In genomic region chr9:98222885-98223640, GRCh38 we compare ENCODE assay signal across 1 cellular context.
A peak's percentile ranks its signal among the peaks of the same experiment; 100 is the strongest.
TF ChIP-seq lines count a peak whose summit lies in the region.

No MANE protein-coding gene starts in this region.

TF ChIP-seq in HEK293, 187 proteins besides CTCF, POLR2A, EP300 and RAD21 (continued from another document):
- peak; percentile 28; the same call in 1 of the 2 replicates for TF ChIP-seq PRDM10 (tag by site-specific recombination; IDR thresholded peaks at IDR 0.05)
- TF ChIP-seq TSHZ1 (tag by site-specific recombination; IDR thresholded peaks at IDR 0.05; ENCODE audit: borderline replicate concordance) = no peak
- no peak for TF ChIP-seq ZNF311 (tag by site-specific recombination; IDR thresholded peaks at IDR 0.05; ENCODE audit: borderline replicate concordance)
- TF ChIP-seq KLF10 (tag by site-specific recombination; IDR thresholded peaks at IDR 0.05) = no peak
- TF ChIP-seq ZNF280D (tag by site-specific recombination; IDR thresholded peaks at IDR 0.05) = no peak
- TF ChIP-seq ZFP3 (tag by site-specific recombination; IDR thresholded peaks at IDR 0.05; ENCODE audit: low read depth) = no peak
- no peak for TF ChIP-seq OVOL3 (tag by site-specific recombination; IDR thresholded peaks at IDR 0.05)
- TF ChIP-seq ZNF433 (tag by site-specific recombination; IDR thresholded peaks at IDR 0.05; ENCODE audit: low read depth) = no peak
- TF ChIP-seq ZNF645 (tag by site-specific recombination; IDR thresholded peaks at IDR 0.05) = no peak
- no peak for TF ChIP-seq WT1 (tag by site-specific recombination; IDR thresholded peaks at IDR 0.05)
- no peak for TF ChIP-seq BCL6B (tag by site-specific recombination; IDR thresholded peaks at IDR 0.05)
TF ChIP-seq in HEK293: peak in this region for 4.
